In genomic region chr3:59385547-59385946, GRCh38 we compare ENCODE assay signal across 19 cellular contexts.
"Had no signal": no experiment of that assay in that cellular context is flagged by ENCODE, and none has a peak within 500 bp of the region (broad histone marks: within the 10 kb centered on the region; RNA-seq: fewer than 3 reads in every experiment).

No MANE protein-coding gene starts in this region.

- H3K4me3 ChIP-seq: ascending aorta, gastrocnemius medialis, left lung, suprapubic skin, transverse colon, uterus had no signal

- H3K4me1 ChIP-seq: ascending aorta, gastrocnemius medialis, suprapubic skin, transverse colon, uterus had no signal

- H3K27ac ChIP-seq: ascending aorta, gastrocnemius medialis, suprapubic skin, transverse colon, uterus had no signal

- H3K27me3 Mint-ChIP-seq: activated CD4-positive, alpha-beta T cell treated with anti-CD3 and anti-CD28 coated beads, Interleukin-2, amount 10 ng/mL, durations not matched to agents 7 days and 5 days; stimulated activated naive CD8-positive, alpha-beta T cell treated with anti-CD3 and anti-CD28 coated beads, Interleukin-15, amount 100 ng/mL, for 72 hours had no signal

- H3K27me3 ChIP-seq: ascending aorta, gastrocnemius medialis, left lung, spleen, suprapubic skin, transverse colon, uterus had no signal

- H3K4me3 Mint-ChIP-seq: activated CD4-positive, alpha-beta T cell treated with anti-CD3 and anti-CD28 coated beads, Interleukin-2, amount 10 ng/mL, durations not matched to agents 7 days and 5 days; activated naive CD4-positive, alpha-beta T cell treated with anti-CD3 and anti-CD28 coated beads for 36 hours had no signal

- DNase-seq: activated CD4-positive, alpha-beta T cell treated with anti-CD3 and anti-CD28 coated beads, Interleukin-2, amount 10 ng/mL, durations not matched to agents 7 days and 5 days; activated CD8-positive, alpha-beta memory T cell treated with anti-CD3 and anti-CD28 coated beads for 24 hours; activated CD8-positive, alpha-beta memory T cell treated with anti-CD3 and anti-CD28 coated beads, Interleukin-2, amount 50 U/mL, for 48 hours; effector CD8-positive, alpha-beta T cell; gastrocnemius medialis; head of caudate nucleus; kidney; midbrain; occipital lobe; spleen; stimulated activated CD4-positive, alpha-beta T cell treated with anti-CD3 and anti-CD28 coated beads, Interleukin-4, amount 100 ng/mL, for 4 hours; stimulated activated naive CD8-positive, alpha-beta T cell treated with anti-CD3 and anti-CD28 coated beads, Interleukin-15, amount 100 ng/mL, for 72 hours; transverse colon; uterus had no signal

- H3K9me3 ChIP-seq: ascending aorta, gastrocnemius medialis, left lung, spleen, suprapubic skin, transverse colon, uterus had no signal

- H3K36me3 ChIP-seq: ascending aorta, gastrocnemius medialis, left lung, spleen, suprapubic skin, transverse colon, uterus had no signal

- ATAC-seq: esophagus mucosa, gastrocnemius medialis, left lung had no signal
